In genomic region chr17:682150-682549, GRCh38 we compare ENCODE assay signal across 20 cellular contexts. TPM values are rescaled to one million over a fixed set of nuclear protein-coding genes. Genes with fewer than 3 reads are reported as not detected.
DNase-seq lines count a peak whose midpoint lies in the region; ATAC-seq and TF ChIP-seq lines count a peak whose summit lies in the region.
"Had no signal": no experiment of that assay in that cellular context is flagged by ENCODE, and none has a peak within 500 bp of the region (broad histone marks: within the 10 kb centered on the region; RNA-seq: fewer than 3 reads in every experiment).

No MANE protein-coding gene starts in this region.

- H3K9me3 ChIP-seq in osteoblast (ENCODE audit: low read depth, low read length) (no peaks in the 10 kb centered on the region), hepatocyte (ENCODE audit: low read depth) (no peaks in the 10 kb centered on the region)
- H3K9me3 ChIP-seq: breast epithelium, Caco-2, MG63, right atrium auricular region had no signal

- H3K4me3 ChIP-seq in KMS-11 (IDR thresholded peaks at IDR 0.05; ENCODE audit: insufficient read depth, low read depth, low read length) (no peak overlapping the region), brain microvascular endothelial cell (ENCODE audit: low read depth, low read length) (no peak overlapping the region), osteoblast (ENCODE audit: insufficient read depth, low read length) (no peak overlapping the region), hepatocyte (no peak overlapping the region)
- H3K4me3 ChIP-seq: breast epithelium, MG63, right atrium auricular region had no signal

- H3K36me3 ChIP-seq in KMS-11 (ENCODE audit: insufficient read depth) = no peaks in the 10 kb centered on the region
- no peaks in the 10 kb centered on the region for H3K36me3 ChIP-seq in brain microvascular endothelial cell (replicated peaks)
- H3K36me3 ChIP-seq in osteoblast (ENCODE audit: insufficient read depth, low read length) = peaks cover 9% of the 10 kb centered on the region
- no peaks in the 10 kb centered on the region for H3K36me3 ChIP-seq in hepatocyte (replicated peaks; ENCODE audit: insufficient read depth, low read depth)
- H3K36me3 ChIP-seq: breast epithelium had no signal

- H3K27me3 ChIP-seq in KMS-11 (ENCODE audit: insufficient read depth, low read depth) = no peaks in the 10 kb centered on the region
- no peaks in the 10 kb centered on the region for H3K27me3 ChIP-seq in brain microvascular endothelial cell (replicated peaks)
- no peaks in the 10 kb centered on the region for H3K27me3 ChIP-seq in osteoblast (ENCODE audit: insufficient read depth, low read length)
- H3K27me3 ChIP-seq in hepatocyte = no peaks in the 10 kb centered on the region
- H3K27me3 ChIP-seq: breast epithelium, MG63, right atrium auricular region had no signal

- peaks cover 28% of the 10 kb centered on the region for H3K4me1 ChIP-seq in KMS-11 (ENCODE audit: low read depth, poor library complexity, severe bottlenecking)
- H3K4me1 ChIP-seq in osteoblast (ENCODE audit: insufficient read depth, low read length) = peaks cover 21% of the 10 kb centered on the region
- H3K4me1 ChIP-seq in hepatocyte (ENCODE audit: insufficient read depth) = no peaks in the 10 kb centered on the region
- H3K4me1 ChIP-seq: breast epithelium, Caco-2, right atrium auricular region had no signal

- no peak overlapping the region for H2AFZ ChIP-seq in KMS-11 (ENCODE audit: low read depth)
- no peak overlapping the region for H2AFZ ChIP-seq in osteoblast (ENCODE audit: low read length)
- no peak overlapping the region for H2AFZ ChIP-seq in hepatocyte

- H3K9ac ChIP-seq in KMS-11 = no peak overlapping the region

- no peaks in the 10 kb centered on the region for H3K27me3 Mint-ChIP-seq in activated CD8-positive, alpha-beta T cell treated with anti-CD3 and anti-CD28 coated beads for 36 hours
- no peaks in the 10 kb centered on the region for H3K27me3 Mint-ChIP-seq in activated CD8-positive, alpha-beta T cell treated with anti-CD3 and anti-CD28 coated beads, Interleukin-2, amount 10 ng/mL, durations not matched to agents 7 days and 5 days (ENCODE audit: low read depth)

- peaks cover 11% of the 10 kb centered on the region for H3K36me3 Mint-ChIP-seq in activated CD8-positive, alpha-beta T cell treated with anti-CD3 and anti-CD28 coated beads for 36 hours (ENCODE audit: low read depth)
- H3K36me3 Mint-ChIP-seq in activated CD8-positive, alpha-beta T cell treated with anti-CD3 and anti-CD28 coated beads, Interleukin-2, amount 10 ng/mL, durations not matched to agents 7 days and 5 days (ENCODE audit: low read depth) = peaks cover 20% of the 10 kb centered on the region

- peak; percentile 4 for DNase-seq in activated CD8-positive, alpha-beta T cell treated with anti-CD3 and anti-CD28 coated beads for 36 hours
- no peak for DNase-seq in activated CD8-positive, alpha-beta T cell treated with anti-CD3 and anti-CD28 coated beads, Interleukin-2, amount 10 ng/mL, durations not matched to agents 7 days and 5 days
- no peak for DNase-seq in brain microvascular endothelial cell
- DNase-seq in osteoblast (ENCODE audit: insufficient read length, low spot score, missing footprints) = no peak
- no peak for DNase-seq in hepatocyte (ENCODE audit: low spot score)
- DNase-seq in HK-2 (ENCODE audit: unreplicated experiment) = no peak
- DNase-seq in left colon = no peak
- DNase-seq: activated CD4-positive, alpha-beta T cell treated with anti-CD3 and anti-CD28 coated beads for 48 hours; Caco-2; effector CD4-positive, alpha-beta T cell; GDM1; MG63; NCI-H2029 treated with DMSO at 0.1 percent for 48 hours; NCI-H69; stimulated activated CD4-positive, alpha-beta T cell treated with anti-CD3 and anti-CD28 coated beads, Interleukin-2, amount 100 ng/mL, for 24 hours had no signal

- in situ Hi-C loops in brain microvascular endothelial cell (cut with HindIII; ENCODE audit: low pct_ligation_motif_present, low sequenced_read_pairs) = no loop called here

- H3K27ac Mint-ChIP-seq in activated CD8-positive, alpha-beta T cell treated with anti-CD3 and anti-CD28 coated beads for 36 hours = peak overlapping the region; percentile 40
- H3K27ac Mint-ChIP-seq in activated CD8-positive, alpha-beta T cell treated with anti-CD3 and anti-CD28 coated beads, Interleukin-2, amount 10 ng/mL, durations not matched to agents 7 days and 5 days = no peak overlapping the region
- H3K27ac Mint-ChIP-seq: nephron had no signal

- POLR2A ChIA-PET in activated CD8-positive, alpha-beta T cell treated with anti-CD3 and anti-CD28 coated beads for 36 hours (lab: Charles Lee) = no interaction called here
- POLR2A ChIA-PET in activated CD8-positive, alpha-beta T cell treated with anti-CD3 and anti-CD28 coated beads, Interleukin-2, amount 10 ng/mL, durations not matched to agents 7 days and 5 days (lab: Charles Lee) = no interaction called here

- H3K79me2 ChIP-seq in KMS-11 (ENCODE audit: insufficient read depth, low read depth) (no peaks in the 10 kb centered on the region), osteoblast (ENCODE audit: insufficient read depth, low read length) (peaks cover 52% of the 10 kb centered on the region), hepatocyte (peaks cover 23% of the 10 kb centered on the region)

- no peak for TF ChIP-seq CTCF in activated CD8-positive, alpha-beta T cell treated with anti-CD3 and anti-CD28 coated beads for 36 hours (IDR thresholded peaks at IDR 0.05)
- TF ChIP-seq CTCF in KMS-11 (conservative IDR thresholded peaks at IDR 0.05; ENCODE audit: low read depth, low read length) (no peak), brain microvascular endothelial cell (IDR thresholded peaks at IDR 0.05; ENCODE audit: low read depth, low read length, missing control alignments) (no peak), osteoblast (IDR thresholded peaks at IDR 0.05; ENCODE audit: extremely low read depth, low read depth, low read length) (no peak), hepatocyte (IDR thresholded peaks at IDR 0.05; ENCODE audit: poor library complexity) (no peak)

- H3K4me2 ChIP-seq in KMS-11 (peak overlapping the region; percentile 54; the same call in 1 of the 2 replicates), osteoblast (ENCODE audit: insufficient read depth, low read length) (peak overlapping the region; percentile 34), hepatocyte (no peak overlapping the region)

- no peaks in the 10 kb centered on the region for H3K9me2 ChIP-seq in hepatocyte (replicated peaks; ENCODE audit: insufficient read depth)

- CTCF ChIA-PET in activated CD8-positive, alpha-beta T cell treated with anti-CD3 and anti-CD28 coated beads for 36 hours (lab: Charles Lee) = interaction anchor here (1.0 to 1.7 kb wide), 2 partner anchors 18 to 270 kb away, joined by 4 to 7 read pairs; no protein-coding TSS in a partner anchor
- CTCF ChIA-PET in activated CD8-positive, alpha-beta T cell treated with anti-CD3 and anti-CD28 coated beads, Interleukin-2, amount 10 ng/mL, durations not matched to agents 7 days and 5 days (lab: Charles Lee) = interaction anchor here (1.4 to 2.0 kb wide), 2 partner anchors 18 to 270 kb away, joined by 6 to 7 read pairs; no protein-coding TSS in a partner anchor

- peaks cover 14% of the 10 kb centered on the region for H3K4me1 Mint-ChIP-seq in activated CD8-positive, alpha-beta T cell treated with anti-CD3 and anti-CD28 coated beads for 36 hours (ENCODE audit: low read depth)
- peaks cover 19% of the 10 kb centered on the region for H3K4me1 Mint-ChIP-seq in activated CD8-positive, alpha-beta T cell treated with anti-CD3 and anti-CD28 coated beads, Interleukin-2, amount 10 ng/mL, durations not matched to agents 7 days and 5 days (ENCODE audit: low read depth)

- no peak overlapping the region for H3K4me3 Mint-ChIP-seq in activated CD8-positive, alpha-beta T cell treated with anti-CD3 and anti-CD28 coated beads for 36 hours
- no peak overlapping the region for H3K4me3 Mint-ChIP-seq in activated CD8-positive, alpha-beta T cell treated with anti-CD3 and anti-CD28 coated beads, Interleukin-2, amount 10 ng/mL, durations not matched to agents 7 days and 5 days
- H3K4me3 Mint-ChIP-seq: nephron had no signal

- ATAC-seq in activated CD8-positive, alpha-beta T cell treated with anti-CD3 and anti-CD28 coated beads for 36 hours = no peak
- no peak for ATAC-seq in activated CD8-positive, alpha-beta T cell treated with anti-CD3 and anti-CD28 coated beads, Interleukin-2, amount 10 ng/mL, durations not matched to agents 7 days and 5 days
- no peak for ATAC-seq in left colon
- ATAC-seq: left lobe of liver had no signal

- H3K9me3 Mint-ChIP-seq in activated CD8-positive, alpha-beta T cell treated with anti-CD3 and anti-CD28 coated beads for 36 hours = no peaks in the 10 kb centered on the region
- no peaks in the 10 kb centered on the region for H3K9me3 Mint-ChIP-seq in activated CD8-positive, alpha-beta T cell treated with anti-CD3 and anti-CD28 coated beads, Interleukin-2, amount 10 ng/mL, durations not matched to agents 7 days and 5 days (ENCODE audit: insufficient read depth)
- H3K9me3 Mint-ChIP-seq: nephron had no signal

- intact Hi-C loops in activated CD8-positive, alpha-beta T cell treated with anti-CD3 and anti-CD28 coated beads for 36 hours (cut with micrococcal nuclease) = no loop called here
- intact Hi-C loops in left colon (cut with DNase I, micrococcal nuclease) = no loop called here

- H4K20me1 ChIP-seq in KMS-11 (ENCODE audit: insufficient read depth) (no peaks in the 10 kb centered on the region), osteoblast (ENCODE audit: insufficient read depth, low read length) (no peaks in the 10 kb centered on the region), hepatocyte (ENCODE audit: insufficient read depth, poor library complexity, severe bottlenecking) (no peaks in the 10 kb centered on the region)

- WGBS in hepatocyte (ENCODE audit: low lambda C conversion rate, missing lambda C conversion rate) = 96% methylated on average over 6 of the region's 6 CpGs

- H3K27ac ChIP-seq in KMS-11 = peak overlapping the region; percentile 15; the same call in 1 of the 2 replicates
- peak overlapping the region; percentile 73 for H3K27ac ChIP-seq in brain microvascular endothelial cell
- H3K27ac ChIP-seq in osteoblast (ENCODE audit: low read depth, low read length) = peak overlapping the region; percentile 91
- no peak overlapping the region for H3K27ac ChIP-seq in hepatocyte
- H3K27ac ChIP-seq: breast epithelium, right atrium auricular region had no signal

RNA-seq across cellular contexts. Expression of gene VPS53, which starts 32.5 kb away (rescaled TPM):
- 10 to 100 TPM; 55.7 to 61.6 TPM for total RNA-seq in activated CD8-positive, alpha-beta T cell treated with anti-CD3 and anti-CD28 coated beads for 36 hours
- total RNA-seq in activated CD8-positive, alpha-beta T cell treated with anti-CD3 and anti-CD28 coated beads, Interleukin-2, amount 10 ng/mL, durations not matched to agents 7 days and 5 days = 10 to 100 TPM; 71.4 to 76.0 TPM
- total RNA-seq in osteoblast (22.1 and 25.9 TPM in 2 replicates), hepatocyte (16.3 and 28.1 TPM in 2 replicates), left colon (10 to 100 TPM; 75.0 to 87.3 TPM)
- polyA plus RNA-seq in hepatocyte = 16.1 and 18.7 TPM in 2 replicates

RNA-seq across cellular contexts. Expression of gene TLCD3A, which starts 50.2 kb away (rescaled TPM):
- total RNA-seq in activated CD8-positive, alpha-beta T cell treated with anti-CD3 and anti-CD28 coated beads for 36 hours = 10 to 100 TPM; 30.9 to 34.4 TPM
- total RNA-seq in activated CD8-positive, alpha-beta T cell treated with anti-CD3 and anti-CD28 coated beads, Interleukin-2, amount 10 ng/mL, durations not matched to agents 7 days and 5 days = 10 to 100 TPM; 17.0 to 17.9 TPM
- total RNA-seq in osteoblast (19.5 and 28.6 TPM in 2 replicates), hepatocyte (15.7 and 17.8 TPM in 2 replicates), left colon (10 to 100 TPM; 11.3 to 15.1 TPM)
- 21.1 and 22.8 TPM in 2 replicates for polyA plus RNA-seq in hepatocyte
